In genomic region chr15:75371901-75372688, GRCh38 we compare ENCODE assay signal across 21 cellular contexts. TPM values are rescaled to one million over a fixed set of nuclear protein-coding genes. Genes with fewer than 3 reads are reported as not detected.
DNase-seq lines count a peak whose midpoint lies in the region; ATAC-seq and TF ChIP-seq lines count a peak whose summit lies in the region.
"Had no signal": no experiment of that assay in that cellular context is flagged by ENCODE, and none has a peak within 500 bp of the region (broad histone marks: within the 10 kb centered on the region; RNA-seq: fewer than 3 reads in every experiment).

No MANE protein-coding gene starts in this region.

- H2AK5ac ChIP-seq in H9 (ENCODE audit: insufficient read length, low read length), result no peak overlapping the region

- no peak overlapping the region for H2BK15ac ChIP-seq in H9 (ENCODE audit: low read depth, low read length)

- no peak for TF ChIP-seq CTCF in H9 (conservative IDR thresholded peaks at IDR 0.05)
- no peak for TF ChIP-seq CTCF in epithelial cell of esophagus (IDR thresholded peaks at IDR 0.05; ENCODE audit: insufficient read depth, low read depth, low read length, missing control alignments)
- TF ChIP-seq CTCF in nephron progenitor cell (IDR thresholded peaks at IDR 0.05), result no peak
- no peak for TF ChIP-seq CTCF in stomach (IDR thresholded peaks at IDR 0.05)

- no peak for ATAC-seq in HG03025 (IDR thresholded peaks at IDR 0.05; ENCODE audit: low FRiP score, unreplicated experiment)
- ATAC-seq: GM12878, HCT116 had no signal

- peak overlapping the region in 2 of 3 experiments; percentile 37 to 74; a peak in 2 of 7 replicates for H3K27ac Mint-ChIP-seq in H9
- peak overlapping the region; percentile 59 for H3K27ac Mint-ChIP-seq in nephron progenitor cell
- H3K27ac Mint-ChIP-seq: CD4-positive, alpha-beta T cell had no signal

- peaks cover 32 to 62% (median 58%) of the 10 kb centered on the region in 3 experiments; a peak in 6 of 7 replicates for H3K36me3 Mint-ChIP-seq in H9 (ENCODE audit: insufficient read depth in 1 of 3, low read depth in 3 of 3)
- peaks cover 54% of the 10 kb centered on the region for H3K36me3 Mint-ChIP-seq in nephron progenitor cell (ENCODE audit: low read depth)

- DNase-seq in H9 (no peak), epithelial cell of esophagus (ENCODE audit: low read depth) (peak; percentile 36), nephron progenitor cell (no peak), stomach (no peak)
- no peak for DNase-seq in activated CD4-positive, CD25-positive, alpha-beta regulatory T cell treated with anti-CD3 and anti-CD28 coated beads, Interleukin-2, amount 50 U/mL, for 72 hours
- DNase-seq: CD4-positive, alpha-beta T cell; COR-L47; DND-41; GOT3; MV-4-11; NCI-H1105 treated with DMSO at 0.1 percent for 48 hours; NCI-H2029 treated with DMSO at 0.1 percent for 48 hours; NCI-H226; NCI-H510A treated with DMSO at 0.1 percent for 48 hours; NCI-H748 treated with DMSO at 0.1 percent for 48 hours had no signal

- H3K18ac ChIP-seq in H9 (ENCODE audit: insufficient read length, low read depth, low read length), result no peak overlapping the region

- no peaks in the 10 kb centered on the region for H4K20me1 ChIP-seq in H9 (ENCODE audit: control insufficient read depth, insufficient read depth, insufficient read length)

- H3K4me3 ChIP-seq in HUES6 (ENCODE audit: low read depth, low read length) (no peak overlapping the region), epithelial cell of esophagus (ENCODE audit: low read length) (no peak overlapping the region), stomach (no peak overlapping the region)
- H3K4me3 ChIP-seq: BLaER1, GM12878 had no signal

- H2BK5ac ChIP-seq in H9 (ENCODE audit: insufficient read length, low read length), result no peak overlapping the region

- H3K23ac ChIP-seq in H9 (ENCODE audit: insufficient read length, low read depth, low read length), result no peak overlapping the region

- H3K4me1 Mint-ChIP-seq in H9 (peaks cover 19 to 20% of the 10 kb centered on the region in 2 experiments), nephron progenitor cell (peaks cover 15% of the 10 kb centered on the region)

- no peak overlapping the region for H2BK12ac ChIP-seq in H9 (ENCODE audit: insufficient read length, low read depth, low read length)

- H3K56ac ChIP-seq in H9 (ENCODE audit: insufficient read length, low read depth, low read length), result no peak overlapping the region

- no peak overlapping the region for H3T11ph ChIP-seq in H9 (ENCODE audit: low read length)

- H3K27me3 Mint-ChIP-seq in H9 (ENCODE audit: low read depth) (no peaks in the 10 kb centered on the region; the same call in 1 of the 2 replicates), nephron progenitor cell (ENCODE audit: low read depth, poor library complexity) (no peaks in the 10 kb centered on the region)
- H3K27me3 Mint-ChIP-seq: CD4-positive, alpha-beta T cell; IgD-negative memory B cell had no signal

- no peaks in the 10 kb centered on the region for H3K9me3 Mint-ChIP-seq in H9
- no peaks in the 10 kb centered on the region for H3K9me3 Mint-ChIP-seq in nephron progenitor cell
- H3K9me3 Mint-ChIP-seq: CD4-positive, alpha-beta T cell; IgD-negative memory B cell had no signal

- no peaks in the 10 kb centered on the region for H3K79me1 ChIP-seq in H9 (ENCODE audit: insufficient read depth, low read depth, low read length, poor library complexity, severe bottlenecking)

- no peak for TF ChIP-seq POLR2A in stomach (IDR thresholded peaks at IDR 0.05)

- H2BK120ac ChIP-seq in H9 (ENCODE audit: low read depth, low read length, poor library complexity, severe bottlenecking), result no peak overlapping the region

- H3K27me3 ChIP-seq in H9 (ENCODE audit: insufficient read depth, low read length) (no peaks in the 10 kb centered on the region), HUES6 (ENCODE audit: control insufficient read depth, insufficient read depth, low read length) (no peaks in the 10 kb centered on the region), stomach (no peaks in the 10 kb centered on the region)
- H3K27me3 ChIP-seq: BLaER1 had no signal

- H3K4me3 Mint-ChIP-seq in H9 (no peak overlapping the region), nephron progenitor cell (no peak overlapping the region)
- H3K4me3 Mint-ChIP-seq: CD4-positive, alpha-beta T cell; IgD-negative memory B cell had no signal

- no peak overlapping the region for H2BK20ac ChIP-seq in H9 (ENCODE audit: low read depth, low read length, poor library complexity, severe bottlenecking)

- intact Hi-C loops in stomach (cut with DNase I; ENCODE audit: low total_unique reads), result no loop called here

- no peak overlapping the region for H3K4me2 ChIP-seq in H9 (ENCODE audit: insufficient read depth, insufficient read length, low read length)
- H3K4me2 ChIP-seq: BLaER1 had no signal

- no peak overlapping the region for H4K91ac ChIP-seq in H9 (ENCODE audit: insufficient read length, low read depth, low read length)

- H3K9ac ChIP-seq in H9 (ENCODE audit: extremely low read depth, insufficient read length, low read length), result no peak overlapping the region
- H3K9ac ChIP-seq in HUES6 (ENCODE audit: low read length), result peak overlapping the region; percentile 15
- H3K9ac ChIP-seq: BLaER1 had no signal

- H4K8ac ChIP-seq in H9 (replicated peaks; ENCODE audit: insufficient read length, low read depth, low read length), result no peak overlapping the region

- H2AFZ ChIP-seq in H9 (ENCODE audit: low read length), result no peak overlapping the region

- TF ChIP-seq EP300 in stomach (IDR thresholded peaks at IDR 0.05), result no peak

- no peak overlapping the region for H3K14ac ChIP-seq in H9 (ENCODE audit: insufficient read depth, low read length)

- H4K5ac ChIP-seq in H9 (ENCODE audit: insufficient read length, low read depth, low read length), result no peak overlapping the region

- no peaks in the 10 kb centered on the region for H3K79me2 ChIP-seq in H9 (ENCODE audit: insufficient read depth, low read length)

- WGBS in H9 (ENCODE audit: extremely low coverage, insufficient read length, low lambda C conversion rate), result no CpG with 5 or more reads among the region's 11 CpGs
- 88 to 95% (median 94%) methylated on average over 11 of the region's 11 CpGs for WGBS in stomach, 5 donors

- H3K4me1 ChIP-seq in H9 (ENCODE audit: insufficient read depth, low read length) (no peaks in the 10 kb centered on the region; the same call in 1 of the 2 replicates), HUES6 (ENCODE audit: control insufficient read depth, insufficient read depth, low read length) (peaks cover 8% of the 10 kb centered on the region; the same call in 1 of the 2 replicates), stomach (peaks cover 18 to 24% (median 19%) of the 10 kb centered on the region in 4 donors)

- peaks cover 71% of the 10 kb centered on the region for H3K36me3 ChIP-seq in HUES6 (ENCODE audit: control insufficient read depth, insufficient read depth, low read length)
- peaks cover 43 to 78% (median 67%) of the 10 kb centered on the region in 4 donors for H3K36me3 ChIP-seq in stomach

- H3K4ac ChIP-seq in H9 (ENCODE audit: low read depth, low read length), result no peak overlapping the region

- H3K23me2 ChIP-seq in H9 (ENCODE audit: insufficient read length, low read depth, low read length, poor library complexity, severe bottlenecking), result no peaks in the 10 kb centered on the region

- H3K27ac ChIP-seq in H9 (ENCODE audit: insufficient read length, low read depth, low read length), result no peak overlapping the region
- H3K27ac ChIP-seq in HUES6 (ENCODE audit: low read depth, low read length), result no peak overlapping the region
- no peak overlapping the region for H3K27ac ChIP-seq in stomach
- H3K27ac ChIP-seq: BLaER1 had no signal

- no peaks in the 10 kb centered on the region for H3K9me3 ChIP-seq in H9 (ENCODE audit: control insufficient read depth, low read depth, low read length)
- no peaks in the 10 kb centered on the region for H3K9me3 ChIP-seq in HUES6 (ENCODE audit: control insufficient read depth, insufficient read depth, low read depth, low read length)
- H3K9me3 ChIP-seq in stomach, result no peaks in the 10 kb centered on the region
- H3K9me3 ChIP-seq: BLaER1 had no signal

RNA-seq across cellular contexts. Expression of gene MAN2C1, which starts 3.7 kb away (rescaled TPM):
- 106 and 112 TPM in 2 replicates for total RNA-seq in H9 (2021)
- 100 to 1,000 TPM; 256 to 629 (median 539) TPM for total RNA-seq in stomach
- 100 to 1,000 TPM; 103 to 143 (median 135) TPM for polyA plus RNA-seq in stomach

RNA-seq across cellular contexts. Expression of gene NEIL1, which starts 25.3 kb away (rescaled TPM):
- total RNA-seq in H9 (2021) (16.1 and 16.5 TPM in 2 replicates), stomach (100 to 1,000 TPM in 3 of 5 donors, 10 to 100 TPM in 2; 22.2 to 793 (median 111) TPM)
- 10 to 100 TPM; 18.2 to 38.6 (median 23.5) TPM for polyA plus RNA-seq in stomach

RNA-seq across cellular contexts. Expression of gene COMMD4, which starts 36.2 kb away (rescaled TPM):
- total RNA-seq in H9 (2021), result 146 and 159 TPM in 2 replicates
- total RNA-seq in stomach, result 100 to 1,000 TPM in 1 of 5 donors, 10 to 100 TPM in 4; 38.5 to 183 (median 61.7) TPM
- polyA plus RNA-seq in stomach, result 100 to 1,000 TPM; 102 to 130 (median 123) TPM
